Comparison of ENCODE assay signal across 1 cellular context in the genomic region with DNA sequence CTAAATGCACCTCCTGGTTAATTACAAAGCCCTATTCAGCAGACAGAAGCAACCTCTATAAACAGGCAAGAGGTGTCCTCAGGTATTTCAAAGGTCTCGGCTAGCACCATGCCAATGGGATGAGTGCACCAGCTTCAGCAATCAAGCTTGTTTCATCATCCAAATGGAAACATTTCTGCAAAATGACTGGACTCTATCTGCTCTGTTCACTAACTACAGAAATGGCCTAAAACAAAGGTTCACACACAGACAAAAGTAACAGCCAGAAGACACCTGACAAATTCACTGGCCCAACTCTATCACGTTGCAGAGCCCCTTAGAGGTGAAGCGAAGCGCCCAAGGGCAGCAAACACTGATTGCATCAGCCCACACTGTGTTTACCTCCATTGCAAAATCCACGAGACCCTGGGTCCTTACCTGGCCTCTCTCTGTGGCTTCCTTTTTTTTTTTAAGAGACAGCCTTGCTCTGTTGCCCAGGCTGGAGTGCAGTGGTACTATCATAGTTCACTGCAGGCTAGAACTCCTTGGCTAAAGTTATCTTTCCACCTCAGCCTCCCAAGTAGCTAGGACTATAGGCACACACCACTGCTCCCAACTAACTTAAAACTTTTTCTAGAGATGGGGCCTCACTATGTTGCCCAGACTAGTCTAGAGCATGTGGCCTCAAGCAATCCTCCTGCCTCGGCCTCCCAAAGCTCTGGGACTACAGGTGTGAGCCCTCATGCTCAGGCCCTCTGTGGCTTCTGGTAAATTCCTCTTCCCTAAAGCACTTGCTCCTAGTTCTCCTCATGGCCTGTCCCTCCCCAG.
TF ChIP-seq lines count a peak whose summit lies in the region.

No MANE protein-coding gene starts in this region.

TF ChIP-seq in HepG2, 621 proteins besides CTCF, POLR2A, EP300 and RAD21 (continued from another document and continues in another):
- 0 out of 2 replicates have a peak, but pooled peaks have one; percentile 37 for TF ChIP-seq HIVEP1 (CRISPR knock-in tag; IDR thresholded peaks at IDR 0.05)
- TF ChIP-seq, protein P1, sequence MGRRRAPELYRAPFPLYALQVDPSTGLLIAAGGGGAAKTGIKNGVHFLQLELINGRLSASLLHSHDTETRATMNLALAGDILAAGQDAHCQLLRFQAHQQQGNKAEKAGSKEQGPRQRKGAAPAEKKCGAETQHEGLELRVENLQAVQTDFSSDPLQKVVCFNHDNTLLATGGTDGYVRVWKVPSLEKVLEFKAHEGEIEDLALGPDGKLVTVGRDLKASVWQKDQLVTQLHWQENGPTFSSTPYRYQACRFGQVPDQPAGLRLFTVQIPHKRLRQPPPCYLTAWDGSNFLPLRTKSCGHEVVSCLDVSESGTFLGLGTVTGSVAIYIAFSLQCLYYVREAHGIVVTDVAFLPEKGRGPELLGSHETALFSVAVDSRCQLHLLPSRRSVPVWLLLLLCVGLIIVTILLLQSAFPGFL (CRISPR knock-in tag; IDR thresholded peaks at IDR 0.05): no peak
- TF ChIP-seq FOXJ3 (CRISPR knock-in tag; IDR thresholded peaks at IDR 0.05; ENCODE audit: borderline replicate concordance): peak; percentile 99
- TF ChIP-seq DNMT3B (CRISPR knock-in tag; conservative IDR thresholded peaks at IDR 0.05): no peak
- TF ChIP-seq YEATS4 (CRISPR knock-in tag; IDR thresholded peaks at IDR 0.05; ENCODE audit: borderline replicate concordance): peak; percentile 85
- TF ChIP-seq, protein P2, sequence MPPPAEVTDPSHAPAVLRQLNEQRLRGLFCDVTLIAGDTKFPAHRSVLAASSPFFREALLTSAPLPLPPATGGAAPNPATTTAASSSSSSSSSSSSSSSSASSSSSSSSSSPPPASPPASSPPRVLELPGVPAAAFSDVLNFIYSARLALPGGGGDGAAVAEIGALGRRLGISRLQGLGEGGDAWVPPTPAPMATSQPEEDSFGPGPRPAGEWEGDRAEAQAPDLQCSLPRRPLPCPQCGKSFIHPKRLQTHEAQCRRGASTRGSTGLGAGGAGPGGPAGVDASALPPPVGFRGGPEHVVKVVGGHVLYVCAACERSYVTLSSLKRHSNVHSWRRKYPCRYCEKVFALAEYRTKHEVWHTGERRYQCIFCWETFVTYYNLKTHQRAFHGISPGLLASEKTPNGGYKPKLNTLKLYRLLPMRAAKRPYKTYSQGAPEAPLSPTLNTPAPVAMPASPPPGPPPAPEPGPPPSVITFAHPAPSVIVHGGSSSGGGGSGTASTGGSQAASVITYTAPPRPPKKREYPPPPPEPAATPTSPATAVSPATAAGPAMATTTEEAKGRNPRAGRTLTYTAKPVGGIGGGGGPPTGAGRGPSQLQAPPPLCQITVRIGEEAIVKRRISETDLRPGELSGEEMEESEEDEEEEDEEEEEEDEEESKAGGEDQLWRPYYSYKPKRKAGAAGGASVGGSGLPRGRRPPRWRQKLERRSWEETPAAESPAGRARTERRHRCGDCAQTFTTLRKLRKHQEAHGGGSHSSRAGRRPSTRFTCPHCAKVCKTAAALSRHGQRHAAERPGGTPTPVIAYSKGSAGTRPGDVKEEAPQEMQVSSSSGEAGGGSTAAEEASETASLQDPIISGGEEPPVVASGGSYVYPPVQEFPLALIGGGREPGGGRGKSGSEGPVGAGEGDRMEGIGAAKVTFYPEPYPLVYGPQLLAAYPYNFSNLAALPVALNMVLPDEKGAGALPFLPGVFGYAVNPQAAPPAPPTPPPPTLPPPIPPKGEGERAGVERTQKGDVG (CRISPR knock-in tag; IDR thresholded peaks at IDR 0.05; ENCODE audit: borderline replicate concordance): no peak
- TF ChIP-seq IKZF1 (IDR thresholded peaks at IDR 0.05): no peak
- no peak for TF ChIP-seq NONO (IDR thresholded peaks at IDR 0.05)
- no peak; the same call in 1 of the 2 replicates for TF ChIP-seq NONO (CRISPR knock-in tag; conservative IDR thresholded peaks at IDR 0.05)
- peak; percentile 76 for TF ChIP-seq PITX1 (CRISPR knock-in tag; IDR thresholded peaks at IDR 0.05)
- TF ChIP-seq TCF7 (IDR thresholded peaks at IDR 0.05; ENCODE audit: low read depth): peak; percentile 71
- no peak for TF ChIP-seq PAX8 (CRISPR knock-in tag; IDR thresholded peaks at IDR 0.05; ENCODE audit: borderline replicate concordance)
- TF ChIP-seq SALL2 (CRISPR knock-in tag; IDR thresholded peaks at IDR 0.05): peak; percentile 36; the same call in 1 of the 2 replicates
- peak; percentile 98 for TF ChIP-seq ZNF124 (CRISPR knock-in tag; IDR thresholded peaks at IDR 0.05)
- no peak for TF ChIP-seq SATB2 (CRISPR knock-in tag; IDR thresholded peaks at IDR 0.05)
- no peak for TF ChIP-seq ZNF30 (CRISPR knock-in tag; IDR thresholded peaks at IDR 0.05)
- TF ChIP-seq HDAC2 (CRISPR knock-in tag; IDR thresholded peaks at IDR 0.05): peak; percentile 99
- peak; percentile 66 for TF ChIP-seq ATF1 (CRISPR knock-in tag; IDR thresholded peaks at IDR 0.05)
- TF ChIP-seq ZNF652 (CRISPR knock-in tag; IDR thresholded peaks at IDR 0.05; ENCODE audit: borderline replicate concordance, low read depth): no peak
- no peak for TF ChIP-seq RFX1 (IDR thresholded peaks at IDR 0.05)
- no peak for TF ChIP-seq CCAR2 (optimal IDR thresholded peaks at IDR 0.05; ENCODE audit: low read depth, low read length)
- TF ChIP-seq, protein P3, sequence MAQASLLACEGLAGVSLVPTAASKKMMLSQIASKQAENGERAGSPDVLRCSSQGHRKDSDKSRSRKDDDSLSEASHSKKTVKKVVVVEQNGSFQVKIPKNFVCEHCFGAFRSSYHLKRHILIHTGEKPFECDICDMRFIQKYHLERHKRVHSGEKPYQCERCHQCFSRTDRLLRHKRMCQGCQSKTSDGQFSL (CRISPR knock-in tag; IDR thresholded peaks at IDR 0.05): no peak
- no peak for TF ChIP-seq ZNF598 (CRISPR knock-in tag; IDR thresholded peaks at IDR 0.05; ENCODE audit: borderline replicate concordance)
- TF ChIP-seq, protein P4, sequence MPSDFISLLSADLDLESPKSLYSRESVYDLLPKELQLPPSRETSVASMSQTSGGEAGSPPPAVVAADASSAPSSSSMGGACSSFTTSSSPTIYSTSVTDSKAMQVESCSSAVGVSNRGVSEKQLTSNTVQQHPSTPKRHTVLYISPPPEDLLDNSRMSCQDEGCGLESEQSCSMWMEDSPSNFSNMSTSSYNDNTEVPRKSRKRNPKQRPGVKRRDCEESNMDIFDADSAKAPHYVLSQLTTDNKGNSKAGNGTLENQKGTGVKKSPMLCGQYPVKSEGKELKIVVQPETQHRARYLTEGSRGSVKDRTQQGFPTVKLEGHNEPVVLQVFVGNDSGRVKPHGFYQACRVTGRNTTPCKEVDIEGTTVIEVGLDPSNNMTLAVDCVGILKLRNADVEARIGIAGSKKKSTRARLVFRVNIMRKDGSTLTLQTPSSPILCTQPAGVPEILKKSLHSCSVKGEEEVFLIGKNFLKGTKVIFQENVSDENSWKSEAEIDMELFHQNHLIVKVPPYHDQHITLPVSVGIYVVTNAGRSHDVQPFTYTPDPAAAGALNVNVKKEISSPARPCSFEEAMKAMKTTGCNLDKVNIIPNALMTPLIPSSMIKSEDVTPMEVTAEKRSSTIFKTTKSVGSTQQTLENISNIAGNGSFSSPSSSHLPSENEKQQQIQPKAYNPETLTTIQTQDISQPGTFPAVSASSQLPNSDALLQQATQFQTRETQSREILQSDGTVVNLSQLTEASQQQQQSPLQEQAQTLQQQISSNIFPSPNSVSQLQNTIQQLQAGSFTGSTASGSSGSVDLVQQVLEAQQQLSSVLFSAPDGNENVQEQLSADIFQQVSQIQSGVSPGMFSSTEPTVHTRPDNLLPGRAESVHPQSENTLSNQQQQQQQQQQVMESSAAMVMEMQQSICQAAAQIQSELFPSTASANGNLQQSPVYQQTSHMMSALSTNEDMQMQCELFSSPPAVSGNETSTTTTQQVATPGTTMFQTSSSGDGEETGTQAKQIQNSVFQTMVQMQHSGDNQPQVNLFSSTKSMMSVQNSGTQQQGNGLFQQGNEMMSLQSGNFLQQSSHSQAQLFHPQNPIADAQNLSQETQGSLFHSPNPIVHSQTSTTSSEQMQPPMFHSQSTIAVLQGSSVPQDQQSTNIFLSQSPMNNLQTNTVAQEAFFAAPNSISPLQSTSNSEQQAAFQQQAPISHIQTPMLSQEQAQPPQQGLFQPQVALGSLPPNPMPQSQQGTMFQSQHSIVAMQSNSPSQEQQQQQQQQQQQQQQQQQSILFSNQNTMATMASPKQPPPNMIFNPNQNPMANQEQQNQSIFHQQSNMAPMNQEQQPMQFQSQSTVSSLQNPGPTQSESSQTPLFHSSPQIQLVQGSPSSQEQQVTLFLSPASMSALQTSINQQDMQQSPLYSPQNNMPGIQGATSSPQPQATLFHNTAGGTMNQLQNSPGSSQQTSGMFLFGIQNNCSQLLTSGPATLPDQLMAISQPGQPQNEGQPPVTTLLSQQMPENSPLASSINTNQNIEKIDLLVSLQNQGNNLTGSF (CRISPR knock-in tag; IDR thresholded peaks at IDR 0.05): no peak
- TF ChIP-seq, protein P5, sequence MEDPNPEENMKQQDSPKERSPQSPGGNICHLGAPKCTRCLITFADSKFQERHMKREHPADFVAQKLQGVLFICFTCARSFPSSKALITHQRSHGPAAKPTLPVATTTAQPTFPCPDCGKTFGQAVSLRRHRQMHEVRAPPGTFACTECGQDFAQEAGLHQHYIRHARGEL (CRISPR knock-in tag; IDR thresholded peaks at IDR 0.05): no peak
- TF ChIP-seq ZNF547 (CRISPR knock-in tag; IDR thresholded peaks at IDR 0.05): no peak
- TF ChIP-seq KAT7 (CRISPR knock-in tag; IDR thresholded peaks at IDR 0.05; ENCODE audit: borderline replicate concordance): peak; percentile 61; the same call in 1 of the 2 replicates
- TF ChIP-seq, protein P6, sequence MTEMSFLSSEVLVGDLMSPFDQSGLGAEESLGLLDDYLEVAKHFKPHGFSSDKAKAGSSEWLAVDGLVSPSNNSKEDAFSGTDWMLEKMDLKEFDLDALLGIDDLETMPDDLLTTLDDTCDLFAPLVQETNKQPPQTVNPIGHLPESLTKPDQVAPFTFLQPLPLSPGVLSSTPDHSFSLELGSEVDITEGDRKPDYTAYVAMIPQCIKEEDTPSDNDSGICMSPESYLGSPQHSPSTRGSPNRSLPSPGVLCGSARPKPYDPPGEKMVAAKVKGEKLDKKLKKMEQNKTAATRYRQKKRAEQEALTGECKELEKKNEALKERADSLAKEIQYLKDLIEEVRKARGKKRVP (CRISPR knock-in tag; IDR thresholded peaks at IDR 0.05): peak; percentile 94 to 100
- TF ChIP-seq, protein P7, sequence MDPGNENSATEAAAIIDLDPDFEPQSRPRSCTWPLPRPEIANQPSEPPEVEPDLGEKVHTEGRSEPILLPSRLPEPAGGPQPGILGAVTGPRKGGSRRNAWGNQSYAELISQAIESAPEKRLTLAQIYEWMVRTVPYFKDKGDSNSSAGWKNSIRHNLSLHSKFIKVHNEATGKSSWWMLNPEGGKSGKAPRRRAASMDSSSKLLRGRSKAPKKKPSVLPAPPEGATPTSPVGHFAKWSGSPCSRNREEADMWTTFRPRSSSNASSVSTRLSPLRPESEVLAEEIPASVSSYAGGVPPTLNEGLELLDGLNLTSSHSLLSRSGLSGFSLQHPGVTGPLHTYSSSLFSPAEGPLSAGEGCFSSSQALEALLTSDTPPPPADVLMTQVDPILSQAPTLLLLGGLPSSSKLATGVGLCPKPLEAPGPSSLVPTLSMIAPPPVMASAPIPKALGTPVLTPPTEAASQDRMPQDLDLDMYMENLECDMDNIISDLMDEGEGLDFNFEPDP (CRISPR knock-in tag; conservative IDR thresholded peaks at IDR 0.05): 0 out of 2 replicates have a peak, but pooled peaks have one; percentile 52
- TF ChIP-seq ZNF841 (CRISPR knock-in tag; IDR thresholded peaks at IDR 0.05; ENCODE audit: borderline replicate concordance): no peak
- peak; percentile 94 for TF ChIP-seq SAP130 (CRISPR knock-in tag; IDR thresholded peaks at IDR 0.05; ENCODE audit: low read depth)
- TF ChIP-seq, protein P8, sequence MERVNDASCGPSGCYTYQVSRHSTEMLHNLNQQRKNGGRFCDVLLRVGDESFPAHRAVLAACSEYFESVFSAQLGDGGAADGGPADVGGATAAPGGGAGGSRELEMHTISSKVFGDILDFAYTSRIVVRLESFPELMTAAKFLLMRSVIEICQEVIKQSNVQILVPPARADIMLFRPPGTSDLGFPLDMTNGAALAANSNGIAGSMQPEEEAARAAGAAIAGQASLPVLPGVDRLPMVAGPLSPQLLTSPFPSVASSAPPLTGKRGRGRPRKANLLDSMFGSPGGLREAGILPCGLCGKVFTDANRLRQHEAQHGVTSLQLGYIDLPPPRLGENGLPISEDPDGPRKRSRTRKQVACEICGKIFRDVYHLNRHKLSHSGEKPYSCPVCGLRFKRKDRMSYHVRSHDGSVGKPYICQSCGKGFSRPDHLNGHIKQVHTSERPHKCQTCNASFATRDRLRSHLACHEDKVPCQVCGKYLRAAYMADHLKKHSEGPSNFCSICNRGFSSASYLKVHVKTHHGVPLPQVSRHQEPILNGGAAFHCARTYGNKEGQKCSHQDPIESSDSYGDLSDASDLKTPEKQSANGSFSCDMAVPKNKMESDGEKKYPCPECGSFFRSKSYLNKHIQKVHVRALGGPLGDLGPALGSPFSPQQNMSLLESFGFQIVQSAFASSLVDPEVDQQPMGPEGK (CRISPR knock-in tag; IDR thresholded peaks at IDR 0.05): peak; percentile 82
- TF ChIP-seq MAFF (IDR thresholded peaks at IDR 0.05; ENCODE audit: low read depth, low read length): no peak
- TF ChIP-seq, protein P9, sequence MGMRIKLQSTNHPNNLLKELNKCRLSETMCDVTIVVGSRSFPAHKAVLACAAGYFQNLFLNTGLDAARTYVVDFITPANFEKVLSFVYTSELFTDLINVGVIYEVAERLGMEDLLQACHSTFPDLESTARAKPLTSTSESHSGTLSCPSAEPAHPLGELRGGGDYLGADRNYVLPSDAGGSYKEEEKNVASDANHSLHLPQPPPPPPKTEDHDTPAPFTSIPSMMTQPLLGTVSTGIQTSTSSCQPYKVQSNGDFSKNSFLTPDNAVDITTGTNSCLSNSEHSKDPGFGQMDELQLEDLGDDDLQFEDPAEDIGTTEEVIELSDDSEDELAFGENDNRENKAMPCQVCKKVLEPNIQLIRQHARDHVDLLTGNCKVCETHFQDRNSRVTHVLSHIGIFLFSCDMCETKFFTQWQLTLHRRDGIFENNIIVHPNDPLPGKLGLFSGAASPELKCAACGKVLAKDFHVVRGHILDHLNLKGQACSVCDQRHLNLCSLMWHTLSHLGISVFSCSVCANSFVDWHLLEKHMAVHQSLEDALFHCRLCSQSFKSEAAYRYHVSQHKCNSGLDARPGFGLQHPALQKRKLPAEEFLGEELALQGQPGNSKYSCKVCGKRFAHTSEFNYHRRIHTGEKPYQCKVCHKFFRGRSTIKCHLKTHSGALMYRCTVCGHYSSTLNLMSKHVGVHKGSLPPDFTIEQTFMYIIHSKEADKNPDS (CRISPR knock-in tag; IDR thresholded peaks at IDR 0.05): peak; percentile 70; the same call in 1 of the 2 replicates
- TF ChIP-seq, protein P10, sequence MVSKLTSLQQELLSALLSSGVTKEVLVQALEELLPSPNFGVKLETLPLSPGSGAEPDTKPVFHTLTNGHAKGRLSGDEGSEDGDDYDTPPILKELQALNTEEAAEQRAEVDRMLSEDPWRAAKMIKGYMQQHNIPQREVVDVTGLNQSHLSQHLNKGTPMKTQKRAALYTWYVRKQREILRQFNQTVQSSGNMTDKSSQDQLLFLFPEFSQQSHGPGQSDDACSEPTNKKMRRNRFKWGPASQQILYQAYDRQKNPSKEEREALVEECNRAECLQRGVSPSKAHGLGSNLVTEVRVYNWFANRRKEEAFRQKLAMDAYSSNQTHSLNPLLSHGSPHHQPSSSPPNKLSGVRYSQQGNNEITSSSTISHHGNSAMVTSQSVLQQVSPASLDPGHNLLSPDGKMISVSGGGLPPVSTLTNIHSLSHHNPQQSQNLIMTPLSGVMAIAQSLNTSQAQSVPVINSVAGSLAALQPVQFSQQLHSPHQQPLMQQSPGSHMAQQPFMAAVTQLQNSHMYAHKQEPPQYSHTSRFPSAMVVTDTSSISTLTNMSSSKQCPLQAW (CRISPR knock-in tag; IDR thresholded peaks at IDR 0.05): no peak
